ENCODE assay signal across 1 cellular context in the genomic region with DNA sequence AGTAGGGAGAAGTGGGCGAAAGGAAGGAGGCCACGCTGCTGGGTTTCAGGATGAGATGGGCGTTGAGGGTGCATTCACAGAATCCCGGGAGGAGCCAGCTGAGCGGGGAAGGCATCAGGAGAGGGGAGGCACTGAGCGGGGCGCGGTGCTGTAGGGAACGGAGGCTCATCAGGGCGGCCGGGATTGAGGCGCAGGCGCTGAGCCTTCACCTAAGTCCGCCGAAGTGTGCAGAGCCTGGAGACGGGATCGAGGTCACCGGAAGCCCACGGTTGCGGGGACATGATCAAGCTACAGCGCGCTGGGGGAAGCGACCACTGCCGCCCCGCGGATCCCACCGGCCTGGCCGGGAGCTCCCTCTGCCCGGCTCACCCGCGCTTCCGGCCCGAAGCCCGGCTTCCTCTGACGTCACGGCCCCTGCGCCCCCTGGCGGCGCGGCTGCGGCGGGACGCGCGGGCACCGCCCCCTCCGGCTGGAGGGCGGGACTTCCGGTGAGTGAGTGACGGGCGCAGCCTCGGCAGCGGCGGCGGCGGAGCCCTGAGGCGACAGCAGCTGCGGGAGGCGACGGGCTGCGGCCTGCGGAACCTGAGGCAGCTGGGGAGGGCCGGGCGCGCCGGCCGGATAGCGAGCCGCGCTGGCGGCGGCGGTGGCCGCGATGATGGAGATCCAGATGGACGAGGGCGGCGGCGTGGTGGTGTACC.
TF ChIP-seq lines count a peak whose summit lies in the region.

A gene with protein sequence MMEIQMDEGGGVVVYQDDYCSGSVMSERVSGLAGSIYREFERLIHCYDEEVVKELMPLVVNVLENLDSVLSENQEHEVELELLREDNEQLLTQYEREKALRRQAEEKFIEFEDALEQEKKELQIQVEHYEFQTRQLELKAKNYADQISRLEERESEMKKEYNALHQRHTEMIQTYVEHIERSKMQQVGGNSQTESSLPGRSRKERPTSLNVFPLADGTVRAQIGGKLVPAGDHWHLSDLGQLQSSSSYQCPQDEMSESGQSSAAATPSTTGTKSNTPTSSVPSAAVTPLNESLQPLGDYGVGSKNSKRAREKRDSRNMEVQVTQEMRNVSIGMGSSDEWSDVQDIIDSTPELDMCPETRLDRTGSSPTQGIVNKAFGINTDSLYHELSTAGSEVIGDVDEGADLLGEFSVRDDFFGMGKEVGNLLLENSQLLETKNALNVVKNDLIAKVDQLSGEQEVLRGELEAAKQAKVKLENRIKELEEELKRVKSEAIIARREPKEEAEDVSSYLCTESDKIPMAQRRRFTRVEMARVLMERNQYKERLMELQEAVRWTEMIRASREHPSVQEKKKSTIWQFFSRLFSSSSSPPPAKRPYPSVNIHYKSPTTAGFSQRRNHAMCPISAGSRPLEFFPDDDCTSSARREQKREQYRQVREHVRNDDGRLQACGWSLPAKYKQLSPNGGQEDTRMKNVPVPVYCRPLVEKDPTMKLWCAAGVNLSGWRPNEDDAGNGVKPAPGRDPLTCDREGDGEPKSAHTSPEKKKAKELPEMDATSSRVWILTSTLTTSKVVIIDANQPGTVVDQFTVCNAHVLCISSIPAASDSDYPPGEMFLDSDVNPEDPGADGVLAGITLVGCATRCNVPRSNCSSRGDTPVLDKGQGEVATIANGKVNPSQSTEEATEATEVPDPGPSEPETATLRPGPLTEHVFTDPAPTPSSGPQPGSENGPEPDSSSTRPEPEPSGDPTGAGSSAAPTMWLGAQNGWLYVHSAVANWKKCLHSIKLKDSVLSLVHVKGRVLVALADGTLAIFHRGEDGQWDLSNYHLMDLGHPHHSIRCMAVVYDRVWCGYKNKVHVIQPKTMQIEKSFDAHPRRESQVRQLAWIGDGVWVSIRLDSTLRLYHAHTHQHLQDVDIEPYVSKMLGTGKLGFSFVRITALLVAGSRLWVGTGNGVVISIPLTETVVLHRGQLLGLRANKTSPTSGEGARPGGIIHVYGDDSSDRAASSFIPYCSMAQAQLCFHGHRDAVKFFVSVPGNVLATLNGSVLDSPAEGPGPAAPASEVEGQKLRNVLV (N-terminal part only) (plus strand): TSS at position 508 of the 698 bp plus-strand sequence. CDS start 145 bp downstream, at position 653.

TF ChIP-seq in HepG2, 621 proteins besides CTCF, POLR2A, EP300 and RAD21 (continued from another document and continues in another):
- TF ChIP-seq ZNF367 (CRISPR knock-in tag; IDR thresholded peaks at IDR 0.05; ENCODE audit: borderline replicate concordance) (no peak), THAP11 (CRISPR knock-in tag; IDR thresholded peaks at IDR 0.05) (peak; percentile 93), CHCHD3 (CRISPR knock-in tag; IDR thresholded peaks at IDR 0.05) (0 out of 2 replicates have a peak, but pooled peaks have one; percentile 76), POGZ (CRISPR knock-in tag; IDR thresholded peaks at IDR 0.05) (peak; percentile 65; the same call in 1 of the 2 replicates), KLF9 (CRISPR knock-in tag; IDR thresholded peaks at IDR 0.05; ENCODE audit: low read depth) (no peak), ZMYM2 (CRISPR knock-in tag; IDR thresholded peaks at IDR 0.05) (no peak), RFXAP (CRISPR knock-in tag; IDR thresholded peaks at IDR 0.05; ENCODE audit: borderline replicate concordance) (peak; percentile 86), NBN (conservative IDR thresholded peaks at IDR 0.05) (no peak), ZNF746 (CRISPR knock-in tag; IDR thresholded peaks at IDR 0.05) (peak; percentile 24; the same call in 1 of the 2 replicates), ZNF20 (CRISPR knock-in tag; IDR thresholded peaks at IDR 0.05) (no peak), ZFP36 (IDR thresholded peaks at IDR 0.05; ENCODE audit: borderline replicate concordance, low read depth, low read length, partially characterized antibody) (no peak), ZNF431 (CRISPR knock-in tag; IDR thresholded peaks at IDR 0.05; ENCODE audit: borderline replicate concordance, low read depth) (peak; percentile 88), ZNF225 (CRISPR knock-in tag; IDR thresholded peaks at IDR 0.05) (no peak; the same call in 1 of the 2 replicates), PHF8 (CRISPR knock-in tag; IDR thresholded peaks at IDR 0.05) (peak; percentile 91), SSRP1 (CRISPR knock-in tag; IDR thresholded peaks at IDR 0.05) (no peak), EZH2 (conservative IDR thresholded peaks at IDR 0.05; ENCODE audit: low read depth, low read length) (no peak), SCMH1 (CRISPR knock-in tag; IDR thresholded peaks at IDR 0.05; ENCODE audit: borderline replicate concordance) (no peak), RARA (CRISPR knock-in tag; IDR thresholded peaks at IDR 0.05) (no peak; the same call in 1 of the 2 replicates), ZNF737 (CRISPR knock-in tag; IDR thresholded peaks at IDR 0.05; ENCODE audit: borderline replicate concordance) (no peak), RARG (CRISPR knock-in tag; IDR thresholded peaks at IDR 0.05; ENCODE audit: low read depth) (no peak), XRCC5 (optimal IDR thresholded peaks at IDR 0.05; ENCODE audit: low read length) (peak; percentile 94), MED8 (CRISPR knock-in tag; IDR thresholded peaks at IDR 0.05; ENCODE audit: insufficient replicate concordance) (peak; percentile 57), ARNT2 (CRISPR knock-in tag; IDR thresholded peaks at IDR 0.05; ENCODE audit: low read depth) (peak; percentile 85), ZC3H13 (CRISPR knock-in tag; IDR thresholded peaks at IDR 0.05) (no peak), ZNF761 (CRISPR knock-in tag; conservative IDR thresholded peaks at IDR 0.05) (peak; percentile 87; the same call in 1 of the 2 replicates)
- TF ChIP-seq, protein P1, sequence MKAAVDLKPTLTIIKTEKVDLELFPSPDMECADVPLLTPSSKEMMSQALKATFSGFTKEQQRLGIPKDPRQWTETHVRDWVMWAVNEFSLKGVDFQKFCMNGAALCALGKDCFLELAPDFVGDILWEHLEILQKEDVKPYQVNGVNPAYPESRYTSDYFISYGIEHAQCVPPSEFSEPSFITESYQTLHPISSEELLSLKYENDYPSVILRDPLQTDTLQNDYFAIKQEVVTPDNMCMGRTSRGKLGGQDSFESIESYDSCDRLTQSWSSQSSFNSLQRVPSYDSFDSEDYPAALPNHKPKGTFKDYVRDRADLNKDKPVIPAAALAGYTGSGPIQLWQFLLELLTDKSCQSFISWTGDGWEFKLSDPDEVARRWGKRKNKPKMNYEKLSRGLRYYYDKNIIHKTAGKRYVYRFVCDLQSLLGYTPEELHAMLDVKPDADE (CRISPR knock-in tag; IDR thresholded peaks at IDR 0.05) = no peak
- TF ChIP-seq, protein P2, sequence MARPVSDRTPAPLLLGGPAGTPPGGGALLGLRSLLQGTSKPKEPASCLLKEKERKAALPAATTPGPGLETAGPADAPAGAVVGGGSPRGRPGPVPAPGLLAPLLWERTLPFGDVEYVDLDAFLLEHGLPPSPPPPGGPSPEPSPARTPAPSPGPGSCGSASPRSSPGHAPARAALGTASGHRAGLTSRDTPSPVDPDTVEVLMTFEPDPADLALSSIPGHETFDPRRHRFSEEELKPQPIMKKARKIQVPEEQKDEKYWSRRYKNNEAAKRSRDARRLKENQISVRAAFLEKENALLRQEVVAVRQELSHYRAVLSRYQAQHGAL (CRISPR knock-in tag; IDR thresholded peaks at IDR 0.05; ENCODE audit: not compliant biosample characterization) = peak; percentile 54
- TF ChIP-seq, protein P3, sequence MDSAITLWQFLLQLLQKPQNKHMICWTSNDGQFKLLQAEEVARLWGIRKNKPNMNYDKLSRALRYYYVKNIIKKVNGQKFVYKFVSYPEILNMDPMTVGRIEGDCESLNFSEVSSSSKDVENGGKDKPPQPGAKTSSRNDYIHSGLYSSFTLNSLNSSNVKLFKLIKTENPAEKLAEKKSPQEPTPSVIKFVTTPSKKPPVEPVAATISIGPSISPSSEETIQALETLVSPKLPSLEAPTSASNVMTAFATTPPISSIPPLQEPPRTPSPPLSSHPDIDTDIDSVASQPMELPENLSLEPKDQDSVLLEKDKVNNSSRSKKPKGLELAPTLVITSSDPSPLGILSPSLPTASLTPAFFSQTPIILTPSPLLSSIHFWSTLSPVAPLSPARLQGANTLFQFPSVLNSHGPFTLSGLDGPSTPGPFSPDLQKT (CRISPR knock-in tag; IDR thresholded peaks at IDR 0.05; ENCODE audit: borderline replicate concordance) = peak; percentile 93
- TF ChIP-seq, protein P4, sequence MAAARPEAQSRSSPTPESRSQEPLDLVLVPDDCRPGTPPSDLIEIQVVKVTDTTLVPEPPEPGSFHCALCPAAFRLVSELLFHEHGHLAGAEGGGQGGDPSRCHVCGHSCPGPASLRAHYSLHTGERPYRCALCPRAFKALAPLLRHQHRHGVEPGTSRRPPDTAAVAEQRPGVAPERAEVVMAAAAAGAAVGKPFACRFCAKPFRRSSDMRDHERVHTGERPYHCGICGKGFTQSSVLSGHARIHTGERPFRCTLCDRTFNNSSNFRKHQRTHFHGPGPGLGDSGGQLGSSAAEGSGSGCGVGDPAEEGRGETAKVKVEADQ (CRISPR knock-in tag; IDR thresholded peaks at IDR 0.05; ENCODE audit: borderline replicate concordance) = peak; percentile 83
- TF ChIP-seq, protein P5, sequence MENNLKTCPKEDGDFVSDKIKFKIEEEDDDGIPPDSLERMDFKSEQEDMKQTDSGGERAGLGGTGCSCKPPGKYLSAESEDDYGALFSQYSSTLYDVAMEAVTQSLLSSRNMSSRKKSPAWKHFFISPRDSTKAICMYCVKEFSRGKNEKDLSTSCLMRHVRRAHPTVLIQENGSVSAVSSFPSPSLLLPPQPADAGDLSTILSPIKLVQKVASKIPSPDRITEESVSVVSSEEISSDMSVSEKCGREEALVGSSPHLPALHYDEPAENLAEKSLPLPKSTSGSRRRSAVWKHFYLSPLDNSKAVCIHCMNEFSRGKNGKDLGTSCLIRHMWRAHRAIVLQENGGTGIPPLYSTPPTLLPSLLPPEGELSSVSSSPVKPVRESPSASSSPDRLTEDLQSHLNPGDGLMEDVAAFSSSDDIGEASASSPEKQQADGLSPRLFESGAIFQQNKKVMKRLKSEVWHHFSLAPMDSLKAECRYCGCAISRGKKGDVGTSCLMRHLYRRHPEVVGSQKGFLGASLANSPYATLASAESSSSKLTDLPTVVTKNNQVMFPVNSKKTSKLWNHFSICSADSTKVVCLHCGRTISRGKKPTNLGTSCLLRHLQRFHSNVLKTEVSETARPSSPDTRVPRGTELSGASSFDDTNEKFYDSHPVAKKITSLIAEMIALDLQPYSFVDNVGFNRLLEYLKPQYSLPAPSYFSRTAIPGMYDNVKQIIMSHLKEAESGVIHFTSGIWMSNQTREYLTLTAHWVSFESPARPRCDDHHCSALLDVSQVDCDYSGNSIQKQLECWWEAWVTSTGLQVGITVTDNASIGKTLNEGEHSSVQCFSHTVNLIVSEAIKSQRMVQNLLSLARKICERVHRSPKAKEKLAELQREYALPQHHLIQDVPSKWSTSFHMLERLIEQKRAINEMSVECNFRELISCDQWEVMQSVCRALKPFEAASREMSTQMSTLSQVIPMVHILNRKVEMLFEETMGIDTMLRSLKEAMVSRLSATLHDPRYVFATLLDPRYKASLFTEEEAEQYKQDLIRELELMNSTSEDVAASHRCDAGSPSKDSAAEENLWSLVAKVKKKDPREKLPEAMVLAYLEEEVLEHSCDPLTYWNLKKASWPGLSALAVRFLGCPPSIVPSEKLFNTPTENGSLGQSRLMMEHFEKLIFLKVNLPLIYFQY (CRISPR knock-in tag; IDR thresholded peaks at IDR 0.05; ENCODE audit: borderline replicate concordance) = peak; percentile 93
- TF ChIP-seq, protein P6, sequence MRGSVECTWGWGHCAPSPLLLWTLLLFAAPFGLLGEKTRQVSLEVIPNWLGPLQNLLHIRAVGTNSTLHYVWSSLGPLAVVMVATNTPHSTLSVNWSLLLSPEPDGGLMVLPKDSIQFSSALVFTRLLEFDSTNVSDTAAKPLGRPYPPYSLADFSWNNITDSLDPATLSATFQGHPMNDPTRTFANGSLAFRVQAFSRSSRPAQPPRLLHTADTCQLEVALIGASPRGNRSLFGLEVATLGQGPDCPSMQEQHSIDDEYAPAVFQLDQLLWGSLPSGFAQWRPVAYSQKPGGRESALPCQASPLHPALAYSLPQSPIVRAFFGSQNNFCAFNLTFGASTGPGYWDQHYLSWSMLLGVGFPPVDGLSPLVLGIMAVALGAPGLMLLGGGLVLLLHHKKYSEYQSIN (CRISPR knock-in tag; IDR thresholded peaks at IDR 0.05; ENCODE audit: borderline replicate concordance) = no peak
- TF ChIP-seq, protein P7, sequence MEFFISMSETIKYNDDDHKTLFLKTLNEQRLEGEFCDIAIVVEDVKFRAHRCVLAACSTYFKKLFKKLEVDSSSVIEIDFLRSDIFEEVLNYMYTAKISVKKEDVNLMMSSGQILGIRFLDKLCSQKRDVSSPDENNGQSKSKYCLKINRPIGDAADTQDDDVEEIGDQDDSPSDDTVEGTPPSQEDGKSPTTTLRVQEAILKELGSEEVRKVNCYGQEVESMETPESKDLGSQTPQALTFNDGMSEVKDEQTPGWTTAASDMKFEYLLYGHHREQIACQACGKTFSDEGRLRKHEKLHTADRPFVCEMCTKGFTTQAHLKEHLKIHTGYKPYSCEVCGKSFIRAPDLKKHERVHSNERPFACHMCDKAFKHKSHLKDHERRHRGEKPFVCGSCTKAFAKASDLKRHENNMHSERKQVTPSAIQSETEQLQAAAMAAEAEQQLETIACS (CRISPR knock-in tag; IDR thresholded peaks at IDR 0.05) = peak; percentile 64
- TF ChIP-seq, protein P8, sequence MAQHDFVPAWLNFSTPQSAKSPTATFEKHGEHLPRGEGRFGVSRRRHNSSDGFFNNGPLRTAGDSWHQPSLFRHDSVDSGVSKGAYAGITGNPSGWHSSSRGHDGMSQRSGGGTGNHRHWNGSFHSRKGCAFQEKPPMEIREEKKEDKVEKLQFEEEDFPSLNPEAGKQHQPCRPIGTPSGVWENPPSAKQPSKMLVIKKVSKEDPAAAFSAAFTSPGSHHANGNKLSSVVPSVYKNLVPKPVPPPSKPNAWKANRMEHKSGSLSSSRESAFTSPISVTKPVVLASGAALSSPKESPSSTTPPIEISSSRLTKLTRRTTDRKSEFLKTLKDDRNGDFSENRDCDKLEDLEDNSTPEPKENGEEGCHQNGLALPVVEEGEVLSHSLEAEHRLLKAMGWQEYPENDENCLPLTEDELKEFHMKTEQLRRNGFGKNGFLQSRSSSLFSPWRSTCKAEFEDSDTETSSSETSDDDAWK (CRISPR knock-in tag; IDR thresholded peaks at IDR 0.05) = no peak
- TF ChIP-seq, protein P9, sequence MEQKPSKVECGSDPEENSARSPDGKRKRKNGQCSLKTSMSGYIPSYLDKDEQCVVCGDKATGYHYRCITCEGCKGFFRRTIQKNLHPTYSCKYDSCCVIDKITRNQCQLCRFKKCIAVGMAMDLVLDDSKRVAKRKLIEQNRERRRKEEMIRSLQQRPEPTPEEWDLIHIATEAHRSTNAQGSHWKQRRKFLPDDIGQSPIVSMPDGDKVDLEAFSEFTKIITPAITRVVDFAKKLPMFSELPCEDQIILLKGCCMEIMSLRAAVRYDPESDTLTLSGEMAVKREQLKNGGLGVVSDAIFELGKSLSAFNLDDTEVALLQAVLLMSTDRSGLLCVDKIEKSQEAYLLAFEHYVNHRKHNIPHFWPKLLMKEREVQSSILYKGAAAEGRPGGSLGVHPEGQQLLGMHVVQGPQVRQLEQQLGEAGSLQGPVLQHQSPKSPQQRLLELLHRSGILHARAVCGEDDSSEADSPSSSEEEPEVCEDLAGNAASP (CRISPR knock-in tag; IDR thresholded peaks at IDR 0.05; ENCODE audit: borderline replicate concordance) = 0 out of 2 replicates have a peak, but pooled peaks have one; percentile 44
